ENCODE assay signal across 36 cellular contexts in genomic region chr13:90233933-90234672, GRCh38.
DNase-seq lines count a peak whose midpoint lies in the region; ATAC-seq, FAIRE-seq and TF ChIP-seq lines count a peak whose summit lies in the region.
"Had no signal": no experiment of that assay in that cellular context is flagged by ENCODE, and none has a peak within 500 bp of the region (broad histone marks: within the 10 kb centered on the region; RNA-seq: fewer than 3 reads in every experiment).

No MANE protein-coding gene starts in this region.

- H3K9me3 Mint-ChIP-seq in neural progenitor cell: peaks cover 2% of the 10 kb centered on the region
- peaks cover 11% of the 10 kb centered on the region for H3K9me3 Mint-ChIP-seq in activated CD8-positive, alpha-beta memory T cell treated with anti-CD3 and anti-CD28 coated beads, Interleukin-2, amount 10 ng/mL, durations not matched to agents 7 days and 5 days (ENCODE audit: low read depth)

- POLR2A ChIA-PET in GM12878 (lab: Charles Lee): no interaction called here

- no peaks in the 10 kb centered on the region for H3K36me3 Mint-ChIP-seq in neural progenitor cell
- H3K36me3 Mint-ChIP-seq in activated CD8-positive, alpha-beta memory T cell treated with anti-CD3 and anti-CD28 coated beads, Interleukin-2, amount 10 ng/mL, durations not matched to agents 7 days and 5 days: no peaks in the 10 kb centered on the region
- H3K36me3 Mint-ChIP-seq: activated CD4-positive, alpha-beta memory T cell treated with anti-CD3 and anti-CD28 coated beads for 36 hours; activated naive CD4-positive, alpha-beta T cell treated with anti-CD3 and anti-CD28 coated beads, Interleukin-2, amount 50 U/mL, for 24 hours; CD8-positive, alpha-beta T cell had no signal

- TF ChIP-seq CTCF in GM12878 (IDR thresholded peaks at IDR 0.05 in 2 of 3, conservative IDR thresholded peaks at IDR 0.05 in 1 of 3; ENCODE audit: control insufficient read depth in 2 of 3, extremely low read depth in 1 of 3, insufficient read depth in 1 of 3, low read depth in 3 of 3, low read length in 3 of 3) (no peak), neural progenitor cell (IDR thresholded peaks at IDR 0.05) (no peak)

- DNase-seq in NCI-H2171 treated with DMSO at 0.1 percent for 48 hours (lab: John Stamatoyannopoulos, UW) (peak; percentile 4), NCI-H2171 (lab: John Stamatoyannopoulos, UW) (no peak), HT-29 (ENCODE audit: low spot score) (peak; percentile 43), GM12878 (ENCODE audit: low read depth, low spot score) (no peak), neural progenitor cell (ENCODE audit: low spot score) (no peak), ecto neural progenitor cell (ENCODE audit: low spot score) (no peak)
- DNase-seq in activated CD8-positive, alpha-beta memory T cell treated with anti-CD3 and anti-CD28 coated beads, Interleukin-2, amount 10 ng/mL, durations not matched to agents 7 days and 5 days: no peak
- DNase-seq: activated CD4-positive, alpha-beta memory T cell treated with anti-CD3 and anti-CD28 coated beads for 36 hours; activated CD4-positive, CD25-positive, alpha-beta regulatory T cell treated with anti-CD3 and anti-CD28 coated beads, Interleukin-2, amount 50 U/mL, for 72 hours; activated CD8-positive, alpha-beta memory T cell treated with anti-CD3 and anti-CD28 coated beads, Interleukin-2, amount 50 U/mL, for 48 hours; AML-193; caudate nucleus; CD8-positive, alpha-beta T cell; DMS153; endodermal cell; glutamatergic neuron; islet precursor cell; Kasumi-1; MV-4-11; NCI-H146; NCI-H524 treated with DMSO at 0.1 percent for 48 hours; retina; small intestine; stimulated activated CD4-positive, alpha-beta T cell treated with anti-CD3 and anti-CD28 coated beads, Interleukin-1b, Interleukin-23, amount 100 ng/mL, for 48 hours; stimulated activated CD8-positive, alpha-beta memory T cell treated with anti-CD3 and anti-CD28 coated beads, Interleukin-4, amount 100 ng/mL, for 48 hours; stomach; tibial artery had no signal

- H3K27ac ChIP-seq in GM12878 (ENCODE audit: control insufficient read depth, insufficient read depth): no peak overlapping the region
- no peak overlapping the region for H3K27ac ChIP-seq in neural progenitor cell
- H3K27ac ChIP-seq: HL-60, SJSA1, stomach, tibial artery had no signal

- H2AFZ ChIP-seq in GM12878 (ENCODE audit: control insufficient read depth, low read depth, low read length) (no peak overlapping the region), neural progenitor cell (replicated peaks) (peak overlapping the region; percentile 48)

- SMC1A ChIA-PET in GM12878 (lab: Charles Lee; ENCODE audit: uncharacterized antibody, unreplicated experiment): no interaction called here

- no peak for FAIRE-seq in GM12878 (lab: Jason Lieb, UNC)
- FAIRE-seq: G401.6, GM18507, small intestine, TTC549 had no signal

- no peak for TF ChIP-seq RAD21 in GM12878 (IDR thresholded peaks at IDR 0.05; ENCODE audit: insufficient read depth, low read depth, low read length)

- intact Hi-C loops in GM12878 (cut with micrococcal nuclease; ENCODE audit: unreplicated experiment): loop anchor here (5.0 kb wide), 1 partner anchor 633 kb away; no protein-coding TSS in a partner anchor

- no peak overlapping the region for H3K9ac ChIP-seq in GM12878 (ENCODE audit: control insufficient read depth, insufficient read depth, low read length)
- H3K9ac ChIP-seq in neural progenitor cell: no peak overlapping the region

- H3K79me2 ChIP-seq in GM12878 (ENCODE audit: control insufficient read depth, insufficient read depth, low read length) (no peaks in the 10 kb centered on the region), neural progenitor cell (ENCODE audit: low read depth) (no peaks in the 10 kb centered on the region)

- BruUV-seq in GM12878 (replicated peaks; lab: Mats Ljungman, UMichigan): no TSS peak

- no peak overlapping the region for H3K27ac Mint-ChIP-seq in neural progenitor cell
- H3K27ac Mint-ChIP-seq in activated CD8-positive, alpha-beta memory T cell treated with anti-CD3 and anti-CD28 coated beads, Interleukin-2, amount 10 ng/mL, durations not matched to agents 7 days and 5 days: no peak overlapping the region
- H3K27ac Mint-ChIP-seq: activated CD4-positive, alpha-beta memory T cell treated with anti-CD3 and anti-CD28 coated beads for 36 hours; activated naive CD4-positive, alpha-beta T cell treated with anti-CD3 and anti-CD28 coated beads, Interleukin-2, amount 50 U/mL, for 24 hours; activated T-helper 17 cell treated with anti-CD3 and anti-CD28 coated beads, Interleukin-2, amount 50 U/mL, for 72 hours; CD8-positive, alpha-beta T cell; endodermal cell; natural killer cell treated with Interleukin-12 subunit alpha and Interleukin-12 subunit beta and Interleukin-15 and Interleukin-18, amount 100 ng/mL, for 72 hours had no signal

- H3K9me3 ChIP-seq in GM12878 (replicated peaks; ENCODE audit: control insufficient read depth, insufficient read depth, low read length): no peaks in the 10 kb centered on the region
- H3K9me3 ChIP-seq in neural progenitor cell (ENCODE audit: low read depth): no peaks in the 10 kb centered on the region
- H3K9me3 ChIP-seq: SJSA1, tibial artery had no signal

- TF ChIP-seq POLR2A in GM12878 (IDR thresholded peaks at IDR 0.05; ENCODE audit: low read depth, low read length): no peak

- H3K4me3 ChIP-seq in GM12878 (no peak overlapping the region), neural progenitor cell (no peak overlapping the region)
- H3K4me3 ChIP-seq: SJSA1, stomach, tibial artery had no signal

- H4K20me1 ChIP-seq in GM12878 (ENCODE audit: control insufficient read depth, insufficient read depth) (no peaks in the 10 kb centered on the region), neural progenitor cell (ENCODE audit: low read depth) (no peaks in the 10 kb centered on the region)

- H3K4me1 ChIP-seq in GM12878 (ENCODE audit: control insufficient read depth, insufficient read depth, low read length) (no peaks in the 10 kb centered on the region), neural progenitor cell (peaks cover 8% of the 10 kb centered on the region)
- H3K4me1 ChIP-seq: SJSA1, stomach, tibial artery had no signal

- RAD21 ChIA-PET in GM12878 (lab: Charles Lee; ENCODE audit: unreplicated experiment): no interaction called here

- 19% methylated on average over 7 of the region's 7 CpGs for WGBS in GM12878 (ENCODE audit: insufficient coverage, insufficient replicate concordance, low lambda C conversion rate, missing lambda C conversion rate)

- H3K27me3 Mint-ChIP-seq in neural progenitor cell (ENCODE audit: insufficient read depth, low read depth): no peaks in the 10 kb centered on the region
- no peaks in the 10 kb centered on the region for H3K27me3 Mint-ChIP-seq in activated CD8-positive, alpha-beta memory T cell treated with anti-CD3 and anti-CD28 coated beads, Interleukin-2, amount 10 ng/mL, durations not matched to agents 7 days and 5 days
- H3K27me3 Mint-ChIP-seq: activated CD4-positive, alpha-beta memory T cell treated with anti-CD3 and anti-CD28 coated beads for 36 hours; activated naive CD4-positive, alpha-beta T cell treated with anti-CD3 and anti-CD28 coated beads, Interleukin-2, amount 50 U/mL, for 24 hours; activated T-helper 17 cell treated with anti-CD3 and anti-CD28 coated beads, Interleukin-2, amount 50 U/mL, for 72 hours; natural killer cell treated with Interleukin-12 subunit alpha and Interleukin-12 subunit beta and Interleukin-15 and Interleukin-18, amount 100 ng/mL, for 72 hours had no signal

- CTCF ChIA-PET in GM12878 (lab: Yijun Ruan, JAX): interaction anchor here (0.6 to 0.7 kb wide), 3 partner anchors 205 to 633 kb away, joined by 3 read pairs; no protein-coding TSS in a partner anchor
- CTCF ChIA-PET in activated CD8-positive, alpha-beta memory T cell treated with anti-CD3 and anti-CD28 coated beads, Interleukin-2, amount 10 ng/mL, durations not matched to agents 7 days and 5 days (lab: Charles Lee): no interaction called here

- TF ChIP-seq EP300 in GM12878 (IDR thresholded peaks at IDR 0.05; ENCODE audit: borderline replicate concordance in 1 of 2, control insufficient read depth in 1 of 2, low read depth in 2 of 2, low read length in 2 of 2): no peak

- H3K4me3 Mint-ChIP-seq in neural progenitor cell: no peak overlapping the region
- H3K4me3 Mint-ChIP-seq in activated CD8-positive, alpha-beta memory T cell treated with anti-CD3 and anti-CD28 coated beads, Interleukin-2, amount 10 ng/mL, durations not matched to agents 7 days and 5 days: no peak overlapping the region
- H3K4me3 Mint-ChIP-seq: activated CD4-positive, alpha-beta memory T cell treated with anti-CD3 and anti-CD28 coated beads for 36 hours; activated naive CD4-positive, alpha-beta T cell treated with anti-CD3 and anti-CD28 coated beads, Interleukin-2, amount 50 U/mL, for 24 hours; activated T-helper 17 cell treated with anti-CD3 and anti-CD28 coated beads, Interleukin-2, amount 50 U/mL, for 72 hours; CD8-positive, alpha-beta T cell; endodermal cell; natural killer cell treated with Interleukin-12 subunit alpha and Interleukin-12 subunit beta and Interleukin-15 and Interleukin-18, amount 100 ng/mL, for 72 hours had no signal

- H3K27me3 ChIP-seq in GM12878 (replicated peaks in 1 of 2; ENCODE audit: control insufficient read depth in 2 of 2, insufficient read depth in 2 of 2, low read length in 1 of 2) (no peaks in the 10 kb centered on the region), neural progenitor cell (no peaks in the 10 kb centered on the region)
- H3K27me3 ChIP-seq: SJSA1, stomach, tibial artery had no signal

- no peaks in the 10 kb centered on the region for H3F3A ChIP-seq in neural progenitor cell (ENCODE audit: low read depth)

- H3K4me2 ChIP-seq in GM12878 (ENCODE audit: control insufficient read depth, insufficient read depth): no peak overlapping the region
- H3K4me2 ChIP-seq in neural progenitor cell: no peak overlapping the region

- H3K4me1 Mint-ChIP-seq in neural progenitor cell: peaks cover 8% of the 10 kb centered on the region
- no peaks in the 10 kb centered on the region for H3K4me1 Mint-ChIP-seq in activated CD8-positive, alpha-beta memory T cell treated with anti-CD3 and anti-CD28 coated beads, Interleukin-2, amount 10 ng/mL, durations not matched to agents 7 days and 5 days
- H3K4me1 Mint-ChIP-seq: activated naive CD4-positive, alpha-beta T cell treated with anti-CD3 and anti-CD28 coated beads, Interleukin-2, amount 50 U/mL, for 24 hours; activated T-helper 17 cell treated with anti-CD3 and anti-CD28 coated beads, Interleukin-2, amount 50 U/mL, for 72 hours had no signal

- in situ Hi-C loops in GM12878 (cut with MboI): no loop called here

- H3K36me3 ChIP-seq in GM12878 (ENCODE audit: control insufficient read depth in 2 of 2, insufficient read depth in 2 of 2, low read length in 1 of 2): no peaks in the 10 kb centered on the region
- no peaks in the 10 kb centered on the region for H3K36me3 ChIP-seq in neural progenitor cell
- H3K36me3 ChIP-seq: SJSA1, stomach, tibial artery had no signal

- ATAC-seq in GM12878: peak; percentile 40; the same call in 1 of the 3 replicates
- ATAC-seq in GM18873 (IDR thresholded peaks at IDR 0.05; ENCODE audit: low FRiP score, unreplicated experiment): no peak
- no peak for ATAC-seq in activated CD8-positive, alpha-beta memory T cell treated with anti-CD3 and anti-CD28 coated beads, Interleukin-2, amount 10 ng/mL, durations not matched to agents 7 days and 5 days
- ATAC-seq: activated T-helper 17 cell treated with anti-CD3 and anti-CD28 coated beads, Interleukin-2, amount 50 U/mL, for 72 hours; CD8-positive, alpha-beta T cell; natural killer cell treated with Interleukin-12 subunit alpha and Interleukin-12 subunit beta and Interleukin-15 and Interleukin-18, amount 100 ng/mL, for 72 hours had no signal

Comparison
In these comparisons a context has a peak if more than half of its experiments do, and no peak if none do; other contexts are left out.
1. DNase-seq: peak in NCI-H2171 treated with DMSO at 0.1 percent for 48 hours (single experiment) and HT-29 (single experiment); none in NCI-H2171 (single experiment), GM12878 (single experiment), neural progenitor cell (single experiment), ecto neural progenitor cell (single experiment) and activated CD8-positive, alpha-beta memory T cell treated with anti-CD3 and anti-CD28 coated beads, Interleukin-2, amount 10 ng/mL, durations not matched to agents 7 days and 5 days (single experiment).